Comparison of ENCODE assay signal across 1 cellular context in genomic region chr11:75313457-75314272, GRCh38.
TF ChIP-seq lines count a peak whose summit lies in the region.

No MANE protein-coding gene starts in this region.

TF ChIP-seq in HEK293, 187 proteins besides CTCF, POLR2A, EP300 and RAD21 (continued from another document):
- TF ChIP-seq, protein P1, sequence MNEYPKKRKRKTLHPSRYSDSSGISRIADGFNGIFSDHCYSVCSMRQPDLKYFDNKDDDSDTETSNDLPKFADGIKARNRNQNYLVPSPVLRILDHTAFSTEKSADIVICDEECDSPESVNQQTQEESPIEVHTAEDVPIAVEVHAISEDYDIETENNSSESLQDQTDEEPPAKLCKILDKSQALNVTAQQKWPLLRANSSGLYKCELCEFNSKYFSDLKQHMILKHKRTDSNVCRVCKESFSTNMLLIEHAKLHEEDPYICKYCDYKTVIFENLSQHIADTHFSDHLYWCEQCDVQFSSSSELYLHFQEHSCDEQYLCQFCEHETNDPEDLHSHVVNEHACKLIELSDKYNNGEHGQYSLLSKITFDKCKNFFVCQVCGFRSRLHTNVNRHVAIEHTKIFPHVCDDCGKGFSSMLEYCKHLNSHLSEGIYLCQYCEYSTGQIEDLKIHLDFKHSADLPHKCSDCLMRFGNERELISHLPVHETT (tag by site-specific recombination; IDR thresholded peaks at IDR 0.05), result no peak
- TF ChIP-seq ZNF274 (IDR thresholded peaks at IDR 0.05; ENCODE audit: low read length) (no peak), ZNF274 (tag by site-specific recombination; IDR thresholded peaks at IDR 0.05; ENCODE audit: borderline replicate concordance) (no peak), BCL11B (tag by site-specific recombination; IDR thresholded peaks at IDR 0.05; ENCODE audit: low read depth) (no peak)
